27 cellular contexts compared by ENCODE assay signal in the genomic region with DNA sequence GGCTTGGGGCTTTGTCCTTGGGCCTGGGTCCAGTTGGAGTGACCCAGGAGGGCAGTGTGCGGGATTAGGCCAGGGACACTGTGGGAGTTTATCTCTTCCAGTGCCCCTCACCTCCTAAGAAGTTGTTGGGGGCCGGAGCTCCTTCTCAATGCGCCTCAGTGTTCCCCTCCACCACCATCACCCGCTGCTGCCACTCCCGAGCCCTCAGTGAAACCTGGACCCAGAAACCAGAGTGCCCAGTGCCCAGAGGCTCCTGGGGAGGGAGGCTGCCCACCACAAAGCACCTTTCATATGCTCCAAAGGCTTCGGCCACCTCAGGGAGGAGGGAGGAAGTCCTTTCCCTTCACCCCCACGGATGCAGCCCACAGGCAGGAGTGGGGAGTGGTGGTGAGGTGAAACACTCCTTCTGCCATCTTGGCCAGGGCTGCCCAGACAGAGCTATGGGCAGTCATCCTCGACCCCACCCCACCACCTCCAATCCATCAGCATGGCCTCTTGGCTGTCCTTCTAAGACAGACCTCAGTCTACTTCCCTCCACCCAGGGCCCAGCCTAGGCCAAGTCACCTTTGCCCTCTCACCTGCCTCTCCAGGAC.
DNase-seq lines count a peak whose midpoint lies in the region; ATAC-seq and TF ChIP-seq lines count a peak whose summit lies in the region.
"Had no signal": no experiment of that assay in that cellular context is flagged by ENCODE, and none has a peak within 500 bp of the region (broad histone marks: within the 10 kb centered on the region; RNA-seq: fewer than 3 reads in every experiment).

No MANE protein-coding gene starts in this region.

- peak overlapping the region; percentile 42 for H3K27ac ChIP-seq in Panc1 (ENCODE audit: low read length)
- H3K27ac ChIP-seq in esophagus (ENCODE audit: low read depth in 2 of 2, low read length in 1 of 2) = peak overlapping the region; percentile 74 to 96
- H3K27ac ChIP-seq in skeletal muscle tissue (ENCODE audit: low read depth, low read length) = peak overlapping the region; percentile 94
- H3K27ac ChIP-seq: KMS-11, transverse colon had no signal

- WGBS in esophagus, 2 donors = 88 to 90% methylated on average over 8 of the region's 8 CpGs

- H3K27me3 Mint-ChIP-seq in activated CD8-positive, alpha-beta memory T cell treated with anti-CD3 and anti-CD28 coated beads, Interleukin-2, amount 10 ng/mL, durations not matched to agents 7 days and 5 days = peaks cover 5% of the 10 kb centered on the region
- peaks cover 0 to 13% (median 6%) of the 10 kb centered on the region in 3 donors for H3K27me3 Mint-ChIP-seq in CD14-positive monocyte (ENCODE audit: low read depth in 3 of 3)
- H3K27me3 Mint-ChIP-seq: activated CD4-positive, alpha-beta T cell treated with anti-CD3 and anti-CD28 coated beads for 36 hours; brain had no signal

- H3K4me3 ChIP-seq in Panc1 (ENCODE audit: low read depth in 2 of 2, low read length in 2 of 2) (no peak overlapping the region), esophagus (ENCODE audit: low read depth in 1 of 2, low read length in 2 of 2) (no peak overlapping the region), skeletal muscle tissue (ENCODE audit: low read length in 3 of 3) (no peak overlapping the region)
- H3K4me3 ChIP-seq: HAP-1, transverse colon had no signal

- DNase-seq in activated CD8-positive, alpha-beta memory T cell treated with anti-CD3 and anti-CD28 coated beads, Interleukin-2, amount 10 ng/mL, durations not matched to agents 7 days and 5 days = no peak
- no peak for DNase-seq in activated CD8-positive, alpha-beta memory T cell treated with anti-CD3 and anti-CD28 coated beads, Interleukin-2, amount 50 U/mL, for 4 hours
- no peak for DNase-seq in Panc1 (ENCODE audit: low read depth, low spot score)
- DNase-seq in CD14-positive monocyte (ENCODE audit: low spot score) = no peak
- DNase-seq in HuH-7 (ENCODE audit: low spot score) = no peak
- DNase-seq: activated CD4-positive, alpha-beta T cell treated with anti-CD3 and anti-CD28 coated beads for 36 hours; activated naive CD4-positive, alpha-beta T cell treated with anti-CD3 and anti-CD28 coated beads for 36 hours; activated T-cell treated with anti-CD3 and anti-CD28 coated beads, Interleukin-2, amount 50 U/mL, for 48 hours; Caco-2; effector CD4-positive, alpha-beta T cell; foreskin fibroblast; NCI-H1436; NCI-H2107; NCI-H774; nucleus accumbens; small intestine; stimulated activated CD4-positive, alpha-beta T cell treated with anti-CD3 and anti-CD28 coated beads, Interleukin-1b, Interleukin-23, amount 100 ng/mL, for 48 hours; T-helper 2 cell; transverse colon had no signal

- intact Hi-C loops in Panc1 (cut with micrococcal nuclease; ENCODE audit: unreplicated experiment) (no loop called here), CD14-positive monocyte (cut with micrococcal nuclease) (no loop called here)

- peak overlapping the region; percentile 56 for H3K27ac Mint-ChIP-seq in activated CD8-positive, alpha-beta memory T cell treated with anti-CD3 and anti-CD28 coated beads, Interleukin-2, amount 10 ng/mL, durations not matched to agents 7 days and 5 days
- H3K27ac Mint-ChIP-seq in CD14-positive monocyte = no peak overlapping the region
- H3K27ac Mint-ChIP-seq: activated CD4-positive, alpha-beta T cell treated with anti-CD3 and anti-CD28 coated beads for 36 hours; activated naive CD4-positive, alpha-beta T cell treated with anti-CD3 and anti-CD28 coated beads for 36 hours; B cell; memory B cell had no signal

- H3K9me3 Mint-ChIP-seq in activated CD8-positive, alpha-beta memory T cell treated with anti-CD3 and anti-CD28 coated beads, Interleukin-2, amount 10 ng/mL, durations not matched to agents 7 days and 5 days (ENCODE audit: low read depth) = peaks cover 5% of the 10 kb centered on the region
- peaks cover 0 to 9% (median 3%) of the 10 kb centered on the region in 7 donors for H3K9me3 Mint-ChIP-seq in CD14-positive monocyte

- H3K9ac ChIP-seq in skeletal muscle tissue (ENCODE audit: low read depth in 1 of 3, low read length in 3 of 3) = peak overlapping the region in 2 of 3 donors; percentile 22 to 90
- H3K9ac ChIP-seq: KMS-11 had no signal

- no peak overlapping the region for H3K4me3 Mint-ChIP-seq in activated CD8-positive, alpha-beta memory T cell treated with anti-CD3 and anti-CD28 coated beads, Interleukin-2, amount 10 ng/mL, durations not matched to agents 7 days and 5 days
- no peak overlapping the region for H3K4me3 Mint-ChIP-seq in CD14-positive monocyte
- H3K4me3 Mint-ChIP-seq: activated CD4-positive, alpha-beta T cell treated with anti-CD3 and anti-CD28 coated beads for 36 hours; activated naive CD4-positive, alpha-beta T cell treated with anti-CD3 and anti-CD28 coated beads for 36 hours; B cell; brain; memory B cell had no signal

- peaks cover 55% of the 10 kb centered on the region for H3K4me1 Mint-ChIP-seq in activated CD8-positive, alpha-beta memory T cell treated with anti-CD3 and anti-CD28 coated beads, Interleukin-2, amount 10 ng/mL, durations not matched to agents 7 days and 5 days
- peaks cover 40% of the 10 kb centered on the region for H3K4me1 Mint-ChIP-seq in CD14-positive monocyte
- H3K4me1 Mint-ChIP-seq: B cell, memory B cell had no signal

- H3K27me3 ChIP-seq in Panc1 (ENCODE audit: control insufficient read depth, insufficient read depth, low read length) = no peaks in the 10 kb centered on the region
- no peaks in the 10 kb centered on the region for H3K27me3 ChIP-seq in esophagus (ENCODE audit: control insufficient read depth in 1 of 2, insufficient read depth in 2 of 2, low read length in 2 of 2)
- no peaks in the 10 kb centered on the region for H3K27me3 ChIP-seq in skeletal muscle tissue (ENCODE audit: control insufficient read depth in 3 of 3, insufficient read depth in 3 of 3, low read length in 3 of 3)
- H3K27me3 ChIP-seq: transverse colon had no signal

- H3K36me3 ChIP-seq in Panc1 (ENCODE audit: control insufficient read depth, insufficient read depth, low read length) = no peaks in the 10 kb centered on the region
- H3K36me3 ChIP-seq in esophagus (ENCODE audit: control insufficient read depth in 2 of 2, insufficient read depth in 2 of 2, low read length in 1 of 2) = no peaks in the 10 kb centered on the region
- H3K36me3 ChIP-seq in skeletal muscle tissue (ENCODE audit: control insufficient read depth in 3 of 3, insufficient read depth in 3 of 3, low read length in 3 of 3) = peaks cover 0 to 2% (median 0%) of the 10 kb centered on the region in 3 donors
- H3K36me3 ChIP-seq: HAP-1, transverse colon had no signal

- no TSS peak for BruUV-seq in Panc1 (replicated peaks; lab: Mats Ljungman, UMichigan)

- CTCF ChIA-PET in activated CD8-positive, alpha-beta memory T cell treated with anti-CD3 and anti-CD28 coated beads, Interleukin-2, amount 10 ng/mL, durations not matched to agents 7 days and 5 days (lab: Charles Lee) = interaction anchor here (0.7 to 5.5 kb wide), 4 partner anchors 8 to 98 kb away, joined by 3 to 31 read pairs (median 12); no protein-coding TSS in a partner anchor
- CTCF ChIA-PET in Panc1 (lab: Charles Lee) = no interaction called here

- POLR2A ChIA-PET in Panc1 (lab: Charles Lee) = interaction anchor here (0.6 kb wide), 1 partner anchor 133 kb away, joined by 10 read pairs; no protein-coding TSS in a partner anchor

- in situ Hi-C loops in Panc1 (cut with HindIII; ENCODE audit: low pct_unique_long_range_greater_than_20kb, low sequenced_read_pairs) = no loop called here

- peaks cover 3% of the 10 kb centered on the region for H3K36me3 Mint-ChIP-seq in activated CD8-positive, alpha-beta memory T cell treated with anti-CD3 and anti-CD28 coated beads, Interleukin-2, amount 10 ng/mL, durations not matched to agents 7 days and 5 days
- H3K36me3 Mint-ChIP-seq in CD14-positive monocyte = peaks cover 0 to 3% of the 10 kb centered on the region in 2 donors
- H3K36me3 Mint-ChIP-seq: memory B cell had no signal

- H3K4me1 ChIP-seq in Panc1 (ENCODE audit: control insufficient read depth, insufficient read depth, low read length) (peaks cover 34% of the 10 kb centered on the region), esophagus (ENCODE audit: control insufficient read depth in 2 of 2, insufficient read depth in 2 of 2, low read length in 1 of 2) (peaks cover 0 to 27% of the 10 kb centered on the region in 2 donors), skeletal muscle tissue (ENCODE audit: control insufficient read depth in 3 of 3, insufficient read depth in 3 of 3, low read length in 3 of 3) (peaks cover 53 to 66% (median 62%) of the 10 kb centered on the region in 3 donors)
- H3K4me1 ChIP-seq: HAP-1 had no signal

- TF ChIP-seq CTCF in Panc1 (IDR thresholded peaks at IDR 0.05) (no peak), CD14-positive monocyte (IDR thresholded peaks at IDR 0.05) (no peak)

- H3K9me3 ChIP-seq in Panc1 (ENCODE audit: control insufficient read depth, insufficient read depth, low read depth, low read length) (no peaks in the 10 kb centered on the region; the same call in 1 of the 2 replicates), esophagus (ENCODE audit: control insufficient read depth in 2 of 2, insufficient read depth in 1 of 2, low read depth in 1 of 2, low read length in 1 of 2) (no peaks in the 10 kb centered on the region), skeletal muscle tissue (ENCODE audit: control insufficient read depth in 3 of 3, low read length in 3 of 3) (no peaks in the 10 kb centered on the region)
- H3K9me3 ChIP-seq: transverse colon had no signal

- no peak for ATAC-seq in activated CD8-positive, alpha-beta memory T cell treated with anti-CD3 and anti-CD28 coated beads, Interleukin-2, amount 10 ng/mL, durations not matched to agents 7 days and 5 days
- ATAC-seq in Panc1 (no peak), HG03571 (IDR thresholded peaks at IDR 0.05; ENCODE audit: unreplicated experiment) (no peak)
- ATAC-seq: activated CD4-positive, alpha-beta T cell treated with anti-CD3 and anti-CD28 coated beads for 36 hours had no signal

Comparison
In these comparisons a context has a peak if more than half of its experiments do, and no peak if none do; other contexts are left out.
1. H3K27ac ChIP-seq: peak in every context shown above with its lines; median percentile 94 in skeletal muscle tissue; 85 in esophagus; 42 in Panc1.